ENCODE assay signal across 8 cellular contexts in the genomic region with DNA sequence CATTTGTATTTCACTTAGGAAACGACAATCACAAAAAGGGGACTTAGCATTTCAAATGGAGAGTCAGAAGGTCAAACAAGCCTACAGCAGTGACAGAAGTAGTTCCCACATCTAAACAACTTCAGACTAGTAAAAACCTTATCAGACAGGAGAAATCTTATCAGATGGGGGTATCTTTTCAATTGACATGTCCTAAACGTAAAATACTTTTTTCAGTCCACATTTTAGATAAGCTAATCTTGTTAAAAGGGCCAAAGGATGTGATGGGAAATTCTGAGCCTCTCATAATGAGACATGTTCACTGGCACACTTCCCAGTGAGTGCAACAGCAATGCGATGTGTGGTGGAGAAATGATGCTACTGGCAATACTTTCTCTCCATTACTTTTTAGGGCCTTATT. TPM values are rescaled to one million over a fixed set of nuclear protein-coding genes. Genes with fewer than 3 reads are reported as not detected.
DNase-seq lines count a peak whose midpoint lies in the region; ATAC-seq and TF ChIP-seq lines count a peak whose summit lies in the region.

No MANE protein-coding gene starts in this region.

- peaks cover 0 to 5% (median 0%) of the 10 kb centered on the region in 5 experiments for H3K9me3 Mint-ChIP-seq in brain

- H3K36me3 Mint-ChIP-seq in brain, result peaks cover 19% of the 10 kb centered on the region

- H3K4me2 ChIP-seq in DND-41 (ENCODE audit: insufficient read depth, low read length), result peak overlapping the region; percentile 83

- peak overlapping the region; percentile 22 to 97 (median 60) for H3K27ac Mint-ChIP-seq in brain

- TF ChIP-seq CTCF in DND-41 (IDR thresholded peaks at IDR 0.05; ENCODE audit: borderline replicate concordance, extremely low read depth, low read length, poor library complexity, severe bottlenecking) (no peak), brain (conservative IDR thresholded peaks at IDR 0.05) (no peak)

- peak overlapping the region; percentile 91; the same call in 1 of the 2 replicates for H3K9ac ChIP-seq in DND-41 (ENCODE audit: low read depth, low read length)

- DNase-seq in DND-41 (no peak), M059J (ENCODE audit: low read depth) (peak; percentile 85), midbrain (lab: John Stamatoyannopoulos, UW) (peak; percentile 36), kidney glomerular epithelial cell (lab: John Stamatoyannopoulos, UW) (no peak), DMS153 treated with DMSO at 0.1 percent for 48 hours (lab: John Stamatoyannopoulos, UW; ENCODE audit: unreplicated experiment) (no peak)
- no peak for DNase-seq in effector CD8-positive, alpha-beta T cell (lab: John Stamatoyannopoulos, UW)

- H4K20me1 ChIP-seq in DND-41 (ENCODE audit: insufficient read depth, low read length), result peaks cover 59% of the 10 kb centered on the region

- peaks cover 69% of the 10 kb centered on the region for H3K4me1 ChIP-seq in DND-41 (ENCODE audit: insufficient read depth, low read length)

- ATAC-seq in DND-41 (ENCODE audit: insufficient read depth, low read depth), result no peak
- ATAC-seq in activated CD4-positive, CD25-positive, alpha-beta regulatory T cell treated with anti-CD3 and anti-CD28 coated beads, Interleukin-2, amount 50 U/mL, for 24 hours, result no peak

- H3K4me3 Mint-ChIP-seq in brain, result peak overlapping the region; percentile 92 to 99 (median 96)

- peaks cover 9% of the 10 kb centered on the region for H3K27me3 Mint-ChIP-seq in brain

- no peaks in the 10 kb centered on the region for H3K9me3 ChIP-seq in DND-41 (ENCODE audit: insufficient read depth, low read length, severe bottlenecking)

- no peak overlapping the region for H2AFZ ChIP-seq in DND-41 (ENCODE audit: low read depth, low read length)

- H3K4me1 Mint-ChIP-seq in brain, result peaks cover 74% of the 10 kb centered on the region

- H3K27ac ChIP-seq in DND-41 (ENCODE audit: low read length), result no peak overlapping the region

- peak overlapping the region in 1 of 2 experiments; percentile 87; a peak in 2 of 4 replicates for H3K4me3 ChIP-seq in DND-41 (ENCODE audit: low read depth in 1 of 2, low read length in 2 of 2)

- peaks cover 5% of the 10 kb centered on the region; the same call in 1 of the 2 replicates for H3K36me3 ChIP-seq in DND-41 (ENCODE audit: insufficient read depth, low read length)

- H3K79me2 ChIP-seq in DND-41 (ENCODE audit: insufficient read depth, low read length), result peaks cover 79% of the 10 kb centered on the region

- no peaks in the 10 kb centered on the region for H3K27me3 ChIP-seq in DND-41 (ENCODE audit: insufficient read depth, low read length, poor library complexity)

RNA-seq across cellular contexts. Expression of gene MAPK1, which starts 2.4 kb away (rescaled TPM):
- total RNA-seq in M059J (2014; rRNA removed; shearing (Covaris generic)), result 30.5 and 49.9 TPM in 2 replicates
- 59.2 TPM for polyA plus RNA-seq in brain (ENCODE audit: insufficient read depth, low read depth, low replicate concordance)

Comparison
In these comparisons a context has a peak if more than half of its experiments do, and no peak if none do; other contexts are left out.
1. DNase-seq: peak in M059J (single experiment) and midbrain (single experiment); none in DND-41 (single experiment), effector CD8-positive, alpha-beta T cell (single experiment), kidney glomerular epithelial cell (single experiment) and DMS153 treated with DMSO at 0.1 percent for 48 hours (single experiment).